ENCODE assay signal across 2 cellular contexts in genomic region chr15:79944625-79945024, GRCh38.
TF ChIP-seq lines count a peak whose summit lies in the region.

No MANE protein-coding gene starts in this region.

TF ChIP-seq in HepG2, 621 proteins besides CTCF, POLR2A, EP300 and RAD21:
- peak; percentile 96 for TF ChIP-seq RFX5 (IDR thresholded peaks at IDR 0.05; ENCODE audit: low read depth, low read length)
- peak; percentile 89 for TF ChIP-seq RFXANK (CRISPR knock-in tag; IDR thresholded peaks at IDR 0.05)
- TF ChIP-seq ZNF10 (CRISPR knock-in tag; IDR thresholded peaks at IDR 0.05; ENCODE audit: borderline replicate concordance, low read depth): no peak
- no peak for TF ChIP-seq E2F2 (CRISPR knock-in tag; IDR thresholded peaks at IDR 0.05; ENCODE audit: borderline replicate concordance)
- TF ChIP-seq HHEX (CRISPR knock-in tag; IDR thresholded peaks at IDR 0.05): no peak
- TF ChIP-seq ZNF446 (CRISPR knock-in tag; IDR thresholded peaks at IDR 0.05): no peak
- no peak for TF ChIP-seq ZNF331 (CRISPR knock-in tag; IDR thresholded peaks at IDR 0.05)
- TF ChIP-seq ATF7 (IDR thresholded peaks at IDR 0.05): peak; percentile 46
- TF ChIP-seq ATF7 (CRISPR knock-in tag; IDR thresholded peaks at IDR 0.05): no peak
- no peak for TF ChIP-seq RNF2 (conservative IDR thresholded peaks at IDR 0.05; ENCODE audit: low read depth)
TF ChIP-seq in HepG2: peak in this region for 3.

TF ChIP-seq in H1, 55 proteins besides CTCF, POLR2A, EP300 and RAD21:
- peak; percentile 76; the same call in 1 of the 2 replicates for TF ChIP-seq RFX5 (IDR thresholded peaks at IDR 0.05; ENCODE audit: borderline replicate concordance, low read depth, low read length)
- TF ChIP-seq SIRT6 (IDR thresholded peaks at IDR 0.05; ENCODE audit: low read length): no peak
